In genomic region chr14:105412768-105413541, GRCh38 we compare ENCODE assay signal across 21 cellular contexts. TPM values are rescaled to one million over a fixed set of nuclear protein-coding genes. Genes with fewer than 3 reads are reported as not detected.
DNase-seq lines count a peak whose midpoint lies in the region; ATAC-seq lines count a peak whose summit lies in the region.
"Had no signal": no experiment of that assay in that cellular context is flagged by ENCODE, and none has a peak within 500 bp of the region (broad histone marks: within the 10 kb centered on the region; RNA-seq: fewer than 3 reads in every experiment).

No MANE protein-coding gene starts in this region.

- H3K4me3 Mint-ChIP-seq in naive thymus-derived CD8-positive, alpha-beta T cell, result peak overlapping the region in 8 of 10 donors; percentile 28 to 67 (median 44)
- H3K4me3 Mint-ChIP-seq: T-helper 17 cell had no signal

- no peaks in the 10 kb centered on the region for H3K36me3 Mint-ChIP-seq in naive thymus-derived CD8-positive, alpha-beta T cell
- H3K36me3 Mint-ChIP-seq: activated naive CD4-positive, alpha-beta T cell treated with anti-CD3 and anti-CD28 coated beads, Interleukin-2, amount 50 U/mL, for 72 hours had no signal

- peaks cover 2 to 19% (median 12%) of the 10 kb centered on the region in 4 donors for H3K4me1 Mint-ChIP-seq in naive thymus-derived CD8-positive, alpha-beta T cell

- peaks cover 0 to 2% (median 0%) of the 10 kb centered on the region in 9 donors for H3K9me3 Mint-ChIP-seq in naive thymus-derived CD8-positive, alpha-beta T cell
- H3K9me3 Mint-ChIP-seq: activated naive CD4-positive, alpha-beta T cell treated with anti-CD3 and anti-CD28 coated beads, Interleukin-2, amount 50 U/mL, for 72 hours had no signal

- POLR2A ChIA-PET in naive thymus-derived CD8-positive, alpha-beta T cell (lab: Charles Lee), result interaction anchor here (1.0 to 2.5 kb wide), 2 partner anchors 9 to 15 kb away, joined by 3 to 19 read pairs; partner anchors contain the start of gene TEX22

- H3K27me3 Mint-ChIP-seq in naive thymus-derived CD8-positive, alpha-beta T cell, result peaks cover 0 to 13% (median 6%) of the 10 kb centered on the region in 5 donors

- H3K27ac Mint-ChIP-seq in naive thymus-derived CD8-positive, alpha-beta T cell, result peak overlapping the region in 2 of 10 donors; percentile 46 to 76
- H3K27ac Mint-ChIP-seq: activated naive CD4-positive, alpha-beta T cell treated with anti-CD3 and anti-CD28 coated beads, Interleukin-2, amount 50 U/mL, for 72 hours; T-helper 17 cell had no signal

- no peak for ATAC-seq in naive thymus-derived CD8-positive, alpha-beta T cell
- ATAC-seq: activated CD4-positive, CD25-positive, alpha-beta regulatory T cell treated with anti-CD3 and anti-CD28 coated beads, Interleukin-2, amount 50 U/mL, for 24 hours; activated naive CD4-positive, alpha-beta T cell treated with anti-CD3 and anti-CD28 coated beads, Interleukin-2, amount 50 U/mL, for 72 hours; stimulated activated naive CD8-positive, alpha-beta T cell treated with anti-CD3 and anti-CD28 coated beads, Interleukin-15, Interleukin-2, amounts not matched to agents 100 U/mL and 50 U/mL, for 24 hours; T-helper 17 cell had no signal

- DNase-seq in NCI-H748 (lab: John Stamatoyannopoulos, UW; ENCODE audit: unreplicated experiment) (peak; percentile 33), NCI-H748 treated with DMSO at 0.1 percent for 48 hours (lab: John Stamatoyannopoulos, UW) (no peak), D341Med (ENCODE audit: low spot score) (peak; percentile 21), NCI-H510A treated with DMSO at 0.1 percent for 48 hours (lab: John Stamatoyannopoulos, UW) (peak; percentile 54), HT-29 (ENCODE audit: low spot score) (no peak), islet precursor cell (no peak)
- no peak for DNase-seq in naive thymus-derived CD8-positive, alpha-beta T cell
- DNase-seq in activated CD4-positive, alpha-beta T cell treated with anti-CD3 and anti-CD28 coated beads for 4 hours, result no peak
- DNase-seq: activated CD8-positive, alpha-beta memory T cell treated with anti-CD3 and anti-CD28 coated beads, Interleukin-2, amount 50 U/mL, for 4 hours; Calu3; dermis blood vessel endothelial cell; GF-D8; GM23248; NCI-H1930; NK-92 treated with Interleukin-12 subunit alpha and Interleukin-12 subunit beta, amount 100 ng/mL, for 24 hours; RPMI8226; stimulated activated CD4-positive, alpha-beta T cell treated with anti-CD3 and anti-CD28 coated beads, Interleukin-15, amount 100 ng/mL, for 24 hours; stimulated activated naive CD8-positive, alpha-beta T cell treated with anti-CD3 and anti-CD28 coated beads, Interleukin-15, Interleukin-2, amounts not matched to agents 100 U/mL and 50 U/mL, for 24 hours; T-helper 17 cell had no signal

RNA-seq across cellular contexts. Expression of gene MTA1, which starts 6.7 kb away (rescaled TPM):
- 100 to 1,000 TPM; 139 to 142 TPM for total RNA-seq in naive thymus-derived CD8-positive, alpha-beta T cell
- polyA plus RNA-seq in naive thymus-derived CD8-positive, alpha-beta T cell, result 1 to 10 TPM; 3.1 to 6.5 (median 3.6) TPM
- total RNA-seq in HT-29 (2014; rRNA removed; shearing (Covaris generic)), result 120 and 136 TPM in 2 replicates

RNA-seq across cellular contexts. Expression of gene TEX22, which starts 14.6 kb away (rescaled TPM):
- total RNA-seq in naive thymus-derived CD8-positive, alpha-beta T cell, result 1 to 10 TPM; 7.5 to 8.2 TPM
- polyA plus RNA-seq in naive thymus-derived CD8-positive, alpha-beta T cell, result under 1 TPM in 2 of 3 donors, not detected in 1; 0.09 to 0.15 TPM
- total RNA-seq in HT-29 (2014; rRNA removed; shearing (Covaris generic)), result not detected in 2 replicates

Comparison
In these comparisons a context has a peak if more than half of its experiments do, and no peak if none do; other contexts are left out.
1. DNase-seq: peak in NCI-H748 (single experiment), D341Med (single experiment) and NCI-H510A treated with DMSO at 0.1 percent for 48 hours (single experiment); none in NCI-H748 treated with DMSO at 0.1 percent for 48 hours (single experiment), naive thymus-derived CD8-positive, alpha-beta T cell (0 of 10), HT-29 (single experiment), islet precursor cell (single experiment) and activated CD4-positive, alpha-beta T cell treated with anti-CD3 and anti-CD28 coated beads for 4 hours (0 of 2).